9 cellular contexts compared by ENCODE assay signal in the genomic region with DNA sequence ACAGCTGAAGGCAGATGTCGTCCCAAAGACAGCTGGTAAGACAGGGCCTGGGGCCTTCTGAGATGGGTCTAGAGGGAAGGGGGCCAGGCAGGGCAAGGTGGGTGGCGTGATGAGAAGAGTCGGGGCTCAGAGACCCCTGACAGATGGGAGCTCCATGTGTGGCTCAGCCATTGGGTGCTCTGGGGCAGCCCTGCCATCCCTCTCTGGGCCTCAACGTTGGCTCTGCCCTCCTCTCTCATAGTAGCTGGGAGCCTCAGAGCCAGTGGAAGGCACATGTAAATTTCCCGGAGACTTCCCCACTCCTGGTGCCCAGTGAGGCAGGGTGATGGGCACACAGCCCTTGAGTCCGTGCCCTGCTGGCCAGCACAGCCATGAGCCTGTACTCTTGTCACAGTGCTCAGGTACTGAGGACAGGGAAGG. TPM values are rescaled to one million over a fixed set of nuclear protein-coding genes. Genes with fewer than 3 reads are reported as not detected.
DNase-seq lines count a peak whose midpoint lies in the region; ATAC-seq and TF ChIP-seq lines count a peak whose summit lies in the region.
"Had no signal": no experiment of that assay in that cellular context is flagged by ENCODE, and none has a peak within 500 bp of the region (broad histone marks: within the 10 kb centered on the region; RNA-seq: fewer than 3 reads in every experiment).

No MANE protein-coding gene starts in this region.

- H3K4ac ChIP-seq in neuronal stem cell (ENCODE audit: low read length): no peak overlapping the region

- H2BK12ac ChIP-seq in neuronal stem cell (ENCODE audit: low read length): no peak overlapping the region

- H3K27ac ChIP-seq in duodenal mucosa (ENCODE audit: low read depth, low read length) (no peak overlapping the region), neuronal stem cell (replicated peaks; ENCODE audit: low read length) (no peak overlapping the region)

- peaks cover 11% of the 10 kb centered on the region for H3K79me1 ChIP-seq in neuronal stem cell (ENCODE audit: low read depth, low read length)

- ATAC-seq in GM18498 (IDR thresholded peaks at IDR 0.05; ENCODE audit: unreplicated experiment) (no peak), HG03045 (IDR thresholded peaks at IDR 0.05; ENCODE audit: unreplicated experiment) (no peak)

- no peak overlapping the region for H2AK5ac ChIP-seq in neuronal stem cell (ENCODE audit: low read depth, low read length)

- peak overlapping the region; percentile 78; the same call in 1 of the 2 replicates for H3K4me3 ChIP-seq in LNCaP clone FGC (ENCODE audit: low read depth, low read length)
- H3K4me3 ChIP-seq in duodenal mucosa (ENCODE audit: low read depth in 1 of 2, low read length in 2 of 2): peak overlapping the region; percentile 72 to 77
- peak overlapping the region in 1 of 2 donors; percentile 90 for H3K4me3 ChIP-seq in neuronal stem cell (ENCODE audit: low read length in 2 of 2)

- H3K9me3 Mint-ChIP-seq in CD14-positive monocyte: peaks cover 0 to 2% (median 0%) of the 10 kb centered on the region in 7 donors

- intact Hi-C loops in CD14-positive monocyte (cut with micrococcal nuclease): loop anchor here (5.0 kb wide), 3 partner anchors 37 to 102 kb away; no protein-coding TSS in a partner anchor

- peak overlapping the region; percentile 91 to 92 for H3K4me3 Mint-ChIP-seq in CD14-positive monocyte

- no peak overlapping the region for H3K14ac ChIP-seq in neuronal stem cell (ENCODE audit: low read length)

- peak overlapping the region in 1 of 2 donors; percentile 73 for H3K9ac ChIP-seq in duodenal mucosa (ENCODE audit: low read depth in 1 of 2, low read length in 2 of 2)
- peak overlapping the region; percentile 27 for H3K9ac ChIP-seq in neuronal stem cell (ENCODE audit: low read depth, low read length, poor library complexity)

- no peak overlapping the region for H3K23ac ChIP-seq in neuronal stem cell (ENCODE audit: low read depth, low read length, poor library complexity)

- no peak overlapping the region for H2AFZ ChIP-seq in neuronal stem cell (ENCODE audit: low read length)

- H3K36me3 ChIP-seq in duodenal mucosa (ENCODE audit: control insufficient read depth in 1 of 2, insufficient read depth in 2 of 2, low read length in 2 of 2): peaks cover 43 to 48% of the 10 kb centered on the region in 2 donors
- H3K36me3 ChIP-seq in neuronal stem cell (replicated peaks in 1 of 2; ENCODE audit: control insufficient read depth in 2 of 2, insufficient read depth in 2 of 2, low read length in 2 of 2): peaks cover 39 to 57% of the 10 kb centered on the region in 2 donors

- H4K91ac ChIP-seq in neuronal stem cell (ENCODE audit: low read depth, low read length, poor library complexity): no peak overlapping the region

- H3K9me3 ChIP-seq in duodenal mucosa (ENCODE audit: control insufficient read depth in 1 of 2, low read length in 2 of 2) (no peaks in the 10 kb centered on the region), neuronal stem cell (replicated peaks in 1 of 2; ENCODE audit: control insufficient read depth in 2 of 2, insufficient read depth in 1 of 2, low read depth in 1 of 2, low read length in 2 of 2) (no peaks in the 10 kb centered on the region)

- H3K4me2 ChIP-seq in neuronal stem cell (ENCODE audit: insufficient read depth, low read length, poor library complexity, severe bottlenecking): no peak overlapping the region

- H3K36me3 Mint-ChIP-seq in CD14-positive monocyte: peaks cover 56% of the 10 kb centered on the region in 2 donors

- H2BK15ac ChIP-seq in neuronal stem cell (ENCODE audit: low read length): no peak overlapping the region

- no peak for DNase-seq in CD14-positive monocyte (ENCODE audit: low spot score)
- no peak for DNase-seq in LNCaP clone FGC (ENCODE audit: low read depth)
- no peak for DNase-seq in neuronal stem cell (ENCODE audit: low spot score)
- DNase-seq in activated effector memory CD4-positive, alpha-beta T cell treated with anti-CD3 and anti-CD28 coated beads, Interleukin-2, amount 50 U/mL, for 16 hours: no peak
- DNase-seq in COLO829 (ENCODE audit: low spot score): no peak
- DNase-seq: NCI-H510A treated with DMSO at 0.1 percent for 48 hours had no signal

- no peaks in the 10 kb centered on the region for H3K27me3 ChIP-seq in duodenal mucosa (ENCODE audit: control insufficient read depth in 1 of 2, insufficient read depth in 2 of 2, low read length in 2 of 2)
- peaks cover 0 to 12% (median 0%) of the 10 kb centered on the region in 3 experiments for H3K27me3 ChIP-seq in neuronal stem cell (ENCODE audit: control insufficient read depth in 3 of 3, insufficient read depth in 3 of 3, low read depth in 1 of 3, low read length in 3 of 3)

- H4K8ac ChIP-seq in neuronal stem cell (ENCODE audit: low read depth, low read length): no peak overlapping the region

- no peak overlapping the region for H2BK5ac ChIP-seq in neuronal stem cell (ENCODE audit: low read length)

- TF ChIP-seq CTCF in CD14-positive monocyte (IDR thresholded peaks at IDR 0.05) (no peak), LNCaP clone FGC (IDR thresholded peaks at IDR 0.05; ENCODE audit: control insufficient read depth, extremely low read depth, insufficient read depth) (no peak)

- peaks cover 0 to 4% (median 4%) of the 10 kb centered on the region in 3 donors for H3K27me3 Mint-ChIP-seq in CD14-positive monocyte (ENCODE audit: low read depth in 3 of 3)

- H3K4me1 ChIP-seq in duodenal mucosa (ENCODE audit: control insufficient read depth in 1 of 2, insufficient read depth in 2 of 2, low read length in 2 of 2) (peaks cover 21 to 29% of the 10 kb centered on the region in 2 donors), neuronal stem cell (ENCODE audit: control insufficient read depth in 2 of 2, insufficient read depth in 1 of 2, low read depth in 1 of 2, low read length in 2 of 2) (peaks cover 14% of the 10 kb centered on the region in 2 donors)

- H2BK120ac ChIP-seq in neuronal stem cell (ENCODE audit: low read depth, low read length): no peak overlapping the region

- H3K4me1 Mint-ChIP-seq in CD14-positive monocyte: peaks cover 79% of the 10 kb centered on the region

- H3K18ac ChIP-seq in neuronal stem cell (ENCODE audit: low read length): no peak overlapping the region

- peak overlapping the region; percentile 96 to 98 (median 97) for H3K27ac Mint-ChIP-seq in CD14-positive monocyte

- no CpG with 5 or more reads among the region's 6 CpGs for WGBS in neuronal stem cell (ENCODE audit: extremely low coverage in 2 of 2, insufficient read length in 2 of 2, insufficient replicate concordance in 1 of 2), 2 donors

RNA-seq across cellular contexts. Expression of a gene that starts 1.8 kb away (rescaled TPM):
- 10 to 100 TPM; 36.6 to 52.3 TPM for polyA plus RNA-seq in CD14-positive monocyte
- polyA plus RNA-seq in neuronal stem cell (2013, experiment 1 of 2): 42.1 TPM
- 42.3 TPM for polyA plus RNA-seq in neuronal stem cell (2013, experiment 2 of 2)
